Comparison of ENCODE assay signal across 18 cellular contexts in the genomic region with DNA sequence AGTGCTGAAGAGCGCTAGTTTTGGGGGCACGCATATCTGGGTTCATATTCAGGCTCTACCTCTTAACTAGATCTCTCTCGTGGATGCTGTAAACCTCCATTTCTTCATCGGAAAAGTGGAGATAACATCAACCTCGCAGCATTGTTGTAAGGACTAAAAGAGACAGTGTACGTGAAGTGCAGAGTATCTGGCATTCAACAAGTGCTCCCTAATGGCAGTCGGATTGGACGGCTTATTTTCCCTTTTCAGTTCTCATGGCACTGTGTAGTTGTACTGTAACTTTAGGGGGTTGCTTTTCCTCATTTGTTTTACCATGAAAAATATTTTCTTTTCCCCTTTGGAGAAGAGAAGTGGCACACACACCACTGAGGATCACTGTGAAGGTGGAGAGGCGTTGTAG.
"Had no signal": no experiment of that assay in that cellular context is flagged by ENCODE, and none has a peak within 500 bp of the region (broad histone marks: within the 10 kb centered on the region; RNA-seq: fewer than 3 reads in every experiment).

No MANE protein-coding gene starts in this region.

- ATAC-seq: naive thymus-derived CD8-positive, alpha-beta T cell; natural killer cell; natural killer cell treated with Interleukin-12 subunit alpha and Interleukin-12 subunit beta and Interleukin-15 and Interleukin-18, amount 100 ng/mL, for 72 hours; pancreas; psoas muscle; right cardiac atrium; right lobe of liver; sciatic nerve had no signal

- H3K27ac ChIP-seq: neural progenitor cell, neutrophil, ovary, pancreas, parathyroid adenoma, prostate gland, psoas muscle, right atrium auricular region, right lobe of liver, sigmoid colon, skin epidermis, spleen had no signal

- H3K4me1 ChIP-seq: neural progenitor cell, pancreas, parathyroid adenoma, prostate gland, psoas muscle, right atrium auricular region, right lobe of liver, sigmoid colon, spleen had no signal

- H3K9me3 ChIP-seq: neutrophil, ovary, pancreas, prostate gland, psoas muscle, right atrium auricular region, right lobe of liver, sigmoid colon, spleen had no signal

- H3K4me3 ChIP-seq: neural progenitor cell, ovary, pancreas, prostate gland, psoas muscle, right atrium auricular region, right lobe of liver, sigmoid colon, skin epidermis, smooth muscle cell, spleen had no signal

- H3K36me3 ChIP-seq: neural progenitor cell, neutrophil, ovary, pancreas, prostate gland, right atrium auricular region, right lobe of liver, sigmoid colon, spleen had no signal
